1 cellular context compared by ENCODE assay signal in genomic region chr7:112596981-112597380, GRCh38.
TF ChIP-seq lines count a peak whose summit lies in the region.

No MANE protein-coding gene starts in this region.

TF ChIP-seq in SK-N-SH treated with all-trans-retinoic acid at 6 μM for 48 hours, 23 proteins besides CTCF, POLR2A, EP300 and RAD21 (continued from another document):
- TF ChIP-seq PATZ1 (CRISPR knock-in tag; IDR thresholded peaks at IDR 0.05; ENCODE audit: borderline replicate concordance) (no peak), SNAI2 (CRISPR knock-in tag; IDR thresholded peaks at IDR 0.05) (no peak), ZFP30 (CRISPR knock-in tag; IDR thresholded peaks at IDR 0.05) (no peak), PPARA (CRISPR knock-in tag; IDR thresholded peaks at IDR 0.05; ENCODE audit: borderline replicate concordance) (no peak), TOX (CRISPR knock-in tag; IDR thresholded peaks at IDR 0.05; ENCODE audit: borderline replicate concordance) (no peak), TCF4 (CRISPR knock-in tag; IDR thresholded peaks at IDR 0.05; ENCODE audit: borderline replicate concordance) (no peak), ESRRG (CRISPR knock-in tag; IDR thresholded peaks at IDR 0.05) (no peak)
- TF ChIP-seq, protein P1, sequence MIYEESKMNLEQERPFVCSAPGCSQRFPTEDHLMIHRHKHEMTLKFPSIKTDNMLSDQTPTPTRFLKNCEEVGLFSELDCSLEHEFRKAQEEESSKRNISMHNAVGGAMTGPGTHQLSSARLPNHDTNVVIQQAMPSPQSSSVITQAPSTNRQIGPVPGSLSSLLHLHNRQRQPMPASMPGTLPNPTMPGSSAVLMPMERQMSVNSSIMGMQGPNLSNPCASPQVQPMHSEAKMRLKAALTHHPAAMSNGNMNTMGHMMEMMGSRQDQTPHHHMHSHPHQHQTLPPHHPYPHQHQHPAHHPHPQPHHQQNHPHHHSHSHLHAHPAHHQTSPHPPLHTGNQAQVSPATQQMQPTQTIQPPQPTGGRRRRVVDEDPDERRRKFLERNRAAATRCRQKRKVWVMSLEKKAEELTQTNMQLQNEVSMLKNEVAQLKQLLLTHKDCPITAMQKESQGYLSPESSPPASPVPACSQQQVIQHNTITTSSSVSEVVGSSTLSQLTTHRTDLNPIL (CRISPR knock-in tag; IDR thresholded peaks at IDR 0.05; ENCODE audit: low read depth), result no peak
- TF ChIP-seq, protein P2, sequence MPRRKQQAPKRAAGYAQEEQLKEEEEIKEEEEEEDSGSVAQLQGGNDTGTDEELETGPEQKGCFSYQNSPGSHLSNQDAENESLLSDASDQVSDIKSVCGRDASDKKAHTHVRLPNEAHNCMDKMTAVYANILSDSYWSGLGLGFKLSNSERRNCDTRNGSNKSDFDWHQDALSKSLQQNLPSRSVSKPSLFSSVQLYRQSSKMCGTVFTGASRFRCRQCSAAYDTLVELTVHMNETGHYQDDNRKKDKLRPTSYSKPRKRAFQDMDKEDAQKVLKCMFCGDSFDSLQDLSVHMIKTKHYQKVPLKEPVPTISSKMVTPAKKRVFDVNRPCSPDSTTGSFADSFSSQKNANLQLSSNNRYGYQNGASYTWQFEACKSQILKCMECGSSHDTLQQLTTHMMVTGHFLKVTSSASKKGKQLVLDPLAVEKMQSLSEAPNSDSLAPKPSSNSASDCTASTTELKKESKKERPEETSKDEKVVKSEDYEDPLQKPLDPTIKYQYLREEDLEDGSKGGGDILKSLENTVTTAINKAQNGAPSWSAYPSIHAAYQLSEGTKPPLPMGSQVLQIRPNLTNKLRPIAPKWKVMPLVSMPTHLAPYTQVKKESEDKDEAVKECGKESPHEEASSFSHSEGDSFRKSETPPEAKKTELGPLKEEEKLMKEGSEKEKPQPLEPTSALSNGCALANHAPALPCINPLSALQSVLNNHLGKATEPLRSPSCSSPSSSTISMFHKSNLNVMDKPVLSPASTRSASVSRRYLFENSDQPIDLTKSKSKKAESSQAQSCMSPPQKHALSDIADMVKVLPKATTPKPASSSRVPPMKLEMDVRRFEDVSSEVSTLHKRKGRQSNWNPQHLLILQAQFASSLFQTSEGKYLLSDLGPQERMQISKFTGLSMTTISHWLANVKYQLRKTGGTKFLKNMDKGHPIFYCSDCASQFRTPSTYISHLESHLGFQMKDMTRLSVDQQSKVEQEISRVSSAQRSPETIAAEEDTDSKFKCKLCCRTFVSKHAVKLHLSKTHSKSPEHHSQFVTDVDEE (CRISPR knock-in tag; IDR thresholded peaks at IDR 0.05), result no peak
